In the genomic region with DNA sequence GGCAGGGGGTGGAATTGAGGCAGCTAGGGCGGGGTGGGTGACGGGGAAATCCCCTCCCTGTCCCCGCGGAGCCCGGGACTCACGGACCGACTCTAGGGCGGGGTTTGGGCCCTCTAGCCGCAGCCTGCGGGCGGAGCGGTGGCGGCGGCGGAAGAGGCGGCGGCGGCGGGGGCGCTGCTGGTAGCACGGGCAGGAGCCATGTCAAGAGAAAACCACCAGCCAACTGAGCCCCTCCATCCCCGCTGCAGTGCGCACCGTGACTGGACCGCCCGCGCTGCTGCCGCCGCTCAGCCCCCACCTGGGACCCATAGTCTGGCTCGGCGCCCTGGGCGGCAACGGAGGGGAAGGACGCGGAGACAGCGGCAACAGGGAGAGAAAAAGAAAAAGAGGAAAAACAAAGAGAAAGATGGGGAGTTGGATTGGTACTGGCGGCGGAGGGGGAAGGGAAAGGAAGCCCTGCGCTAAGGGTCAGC, we compare ENCODE assay signal across 1 cellular context.
TF ChIP-seq lines count a peak whose summit lies in the region.

No MANE protein-coding gene starts in this region.

TF ChIP-seq in HepG2, 621 proteins besides CTCF, POLR2A, EP300 and RAD21 (continued from another document and continues in another):
- TF ChIP-seq, protein P1, sequence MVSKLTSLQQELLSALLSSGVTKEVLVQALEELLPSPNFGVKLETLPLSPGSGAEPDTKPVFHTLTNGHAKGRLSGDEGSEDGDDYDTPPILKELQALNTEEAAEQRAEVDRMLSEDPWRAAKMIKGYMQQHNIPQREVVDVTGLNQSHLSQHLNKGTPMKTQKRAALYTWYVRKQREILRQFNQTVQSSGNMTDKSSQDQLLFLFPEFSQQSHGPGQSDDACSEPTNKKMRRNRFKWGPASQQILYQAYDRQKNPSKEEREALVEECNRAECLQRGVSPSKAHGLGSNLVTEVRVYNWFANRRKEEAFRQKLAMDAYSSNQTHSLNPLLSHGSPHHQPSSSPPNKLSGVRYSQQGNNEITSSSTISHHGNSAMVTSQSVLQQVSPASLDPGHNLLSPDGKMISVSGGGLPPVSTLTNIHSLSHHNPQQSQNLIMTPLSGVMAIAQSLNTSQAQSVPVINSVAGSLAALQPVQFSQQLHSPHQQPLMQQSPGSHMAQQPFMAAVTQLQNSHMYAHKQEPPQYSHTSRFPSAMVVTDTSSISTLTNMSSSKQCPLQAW (CRISPR knock-in tag; IDR thresholded peaks at IDR 0.05), result no peak
- no peak for TF ChIP-seq KLF9 (CRISPR knock-in tag; IDR thresholded peaks at IDR 0.05; ENCODE audit: low read depth)
- no peak for TF ChIP-seq ZNF772 (CRISPR knock-in tag; IDR thresholded peaks at IDR 0.05)
- TF ChIP-seq REL (CRISPR knock-in tag; conservative IDR thresholded peaks at IDR 0.05), result peak; percentile 86; the same call in 1 of the 2 replicates
- no peak for TF ChIP-seq ZNF720 (CRISPR knock-in tag; IDR thresholded peaks at IDR 0.05)
- TF ChIP-seq ZNF616 (CRISPR knock-in tag; IDR thresholded peaks at IDR 0.05; ENCODE audit: low read depth), result 0 out of 2 replicates have a peak, but pooled peaks have one; percentile 57
- TF ChIP-seq KAT2B (IDR thresholded peaks at IDR 0.05; ENCODE audit: borderline replicate concordance, low read depth, low read length), result no peak
- TF ChIP-seq, protein P2, sequence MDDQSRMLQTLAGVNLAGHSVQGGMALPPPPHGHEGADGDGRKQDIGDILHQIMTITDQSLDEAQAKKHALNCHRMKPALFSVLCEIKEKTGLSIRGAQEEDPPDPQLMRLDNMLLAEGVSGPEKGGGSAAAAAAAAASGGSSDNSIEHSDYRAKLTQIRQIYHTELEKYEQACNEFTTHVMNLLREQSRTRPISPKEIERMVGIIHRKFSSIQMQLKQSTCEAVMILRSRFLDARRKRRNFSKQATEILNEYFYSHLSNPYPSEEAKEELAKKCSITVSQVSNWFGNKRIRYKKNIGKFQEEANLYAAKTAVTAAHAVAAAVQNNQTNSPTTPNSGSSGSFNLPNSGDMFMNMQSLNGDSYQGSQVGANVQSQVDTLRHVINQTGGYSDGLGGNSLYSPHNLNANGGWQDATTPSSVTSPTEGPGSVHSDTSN (CRISPR knock-in tag; IDR thresholded peaks at IDR 0.05; ENCODE audit: borderline replicate concordance), result no peak
- no peak for TF ChIP-seq ZNF337 (CRISPR knock-in tag; IDR thresholded peaks at IDR 0.05; ENCODE audit: borderline replicate concordance, low read depth)
- TF ChIP-seq, protein P3, sequence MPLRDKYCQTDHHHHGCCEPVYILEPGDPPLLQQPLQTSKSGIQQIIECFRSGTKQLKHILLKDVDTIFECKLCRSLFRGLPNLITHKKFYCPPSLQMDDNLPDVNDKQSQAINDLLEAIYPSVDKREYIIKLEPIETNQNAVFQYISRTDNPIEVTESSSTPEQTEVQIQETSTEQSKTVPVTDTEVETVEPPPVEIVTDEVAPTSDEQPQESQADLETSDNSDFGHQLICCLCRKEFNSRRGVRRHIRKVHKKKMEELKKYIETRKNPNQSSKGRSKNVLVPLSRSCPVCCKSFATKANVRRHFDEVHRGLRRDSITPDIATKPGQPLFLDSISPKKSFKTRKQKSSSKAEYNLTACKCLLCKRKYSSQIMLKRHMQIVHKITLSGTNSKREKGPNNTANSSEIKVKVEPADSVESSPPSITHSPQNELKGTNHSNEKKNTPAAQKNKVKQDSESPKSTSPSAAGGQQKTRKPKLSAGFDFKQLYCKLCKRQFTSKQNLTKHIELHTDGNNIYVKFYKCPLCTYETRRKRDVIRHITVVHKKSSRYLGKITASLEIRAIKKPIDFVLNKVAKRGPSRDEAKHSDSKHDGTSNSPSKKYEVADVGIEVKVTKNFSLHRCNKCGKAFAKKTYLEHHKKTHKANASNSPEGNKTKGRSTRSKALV (CRISPR knock-in tag; IDR thresholded peaks at IDR 0.05), result no peak
- no peak; the same call in 1 of the 2 replicates for TF ChIP-seq KAT7 (CRISPR knock-in tag; IDR thresholded peaks at IDR 0.05; ENCODE audit: borderline replicate concordance)
- no peak for TF ChIP-seq HCFC1 (IDR thresholded peaks at IDR 0.05; ENCODE audit: low read depth, low read length)
- no peak for TF ChIP-seq XRCC5 (optimal IDR thresholded peaks at IDR 0.05; ENCODE audit: low read length)
- TF ChIP-seq, protein P4, sequence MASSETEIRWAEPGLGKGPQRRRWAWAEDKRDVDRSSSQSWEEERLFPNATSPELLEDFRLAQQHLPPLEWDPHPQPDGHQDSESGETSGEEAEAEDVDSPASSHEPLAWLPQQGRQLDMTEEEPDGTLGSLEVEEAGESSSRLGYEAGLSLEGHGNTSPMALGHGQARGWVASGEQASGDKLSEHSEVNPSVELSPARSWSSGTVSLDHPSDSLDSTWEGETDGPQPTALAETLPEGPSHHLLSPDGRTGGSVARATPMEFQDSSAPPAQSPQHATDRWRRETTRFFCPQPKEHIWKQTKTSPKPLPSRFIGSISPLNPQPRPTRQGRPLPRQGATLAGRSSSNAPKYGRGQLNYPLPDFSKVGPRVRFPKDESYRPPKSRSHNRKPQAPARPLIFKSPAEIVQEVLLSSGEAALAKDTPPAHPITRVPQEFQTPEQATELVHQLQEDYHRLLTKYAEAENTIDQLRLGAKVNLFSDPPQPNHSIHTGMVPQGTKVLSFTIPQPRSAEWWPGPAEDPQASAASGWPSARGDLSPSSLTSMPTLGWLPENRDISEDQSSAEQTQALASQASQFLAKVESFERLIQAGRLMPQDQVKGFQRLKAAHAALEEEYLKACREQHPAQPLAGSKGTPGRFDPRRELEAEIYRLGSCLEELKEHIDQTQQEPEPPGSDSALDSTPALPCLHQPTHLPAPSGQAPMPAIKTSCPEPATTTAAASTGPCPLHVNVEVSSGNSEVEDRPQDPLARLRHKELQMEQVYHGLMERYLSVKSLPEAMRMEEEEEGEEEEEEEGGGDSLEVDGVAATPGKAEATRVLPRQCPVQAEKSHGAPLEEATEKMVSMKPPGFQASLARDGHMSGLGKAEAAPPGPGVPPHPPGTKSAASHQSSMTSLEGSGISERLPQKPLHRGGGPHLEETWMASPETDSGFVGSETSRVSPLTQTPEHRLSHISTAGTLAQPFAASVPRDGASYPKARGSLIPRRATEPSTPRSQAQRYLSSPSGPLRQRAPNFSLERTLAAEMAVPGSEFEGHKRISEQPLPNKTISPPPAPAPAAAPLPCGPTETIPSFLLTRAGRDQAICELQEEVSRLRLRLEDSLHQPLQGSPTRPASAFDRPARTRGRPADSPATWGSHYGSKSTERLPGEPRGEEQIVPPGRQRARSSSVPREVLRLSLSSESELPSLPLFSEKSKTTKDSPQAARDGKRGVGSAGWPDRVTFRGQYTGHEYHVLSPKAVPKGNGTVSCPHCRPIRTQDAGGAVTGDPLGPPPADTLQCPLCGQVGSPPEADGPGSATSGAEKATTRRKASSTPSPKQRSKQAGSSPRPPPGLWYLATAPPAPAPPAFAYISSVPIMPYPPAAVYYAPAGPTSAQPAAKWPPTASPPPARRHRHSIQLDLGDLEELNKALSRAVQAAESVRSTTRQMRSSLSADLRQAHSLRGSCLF (CRISPR knock-in tag; IDR thresholded peaks at IDR 0.05; ENCODE audit: borderline replicate concordance), result no peak
- TF ChIP-seq, protein P5, sequence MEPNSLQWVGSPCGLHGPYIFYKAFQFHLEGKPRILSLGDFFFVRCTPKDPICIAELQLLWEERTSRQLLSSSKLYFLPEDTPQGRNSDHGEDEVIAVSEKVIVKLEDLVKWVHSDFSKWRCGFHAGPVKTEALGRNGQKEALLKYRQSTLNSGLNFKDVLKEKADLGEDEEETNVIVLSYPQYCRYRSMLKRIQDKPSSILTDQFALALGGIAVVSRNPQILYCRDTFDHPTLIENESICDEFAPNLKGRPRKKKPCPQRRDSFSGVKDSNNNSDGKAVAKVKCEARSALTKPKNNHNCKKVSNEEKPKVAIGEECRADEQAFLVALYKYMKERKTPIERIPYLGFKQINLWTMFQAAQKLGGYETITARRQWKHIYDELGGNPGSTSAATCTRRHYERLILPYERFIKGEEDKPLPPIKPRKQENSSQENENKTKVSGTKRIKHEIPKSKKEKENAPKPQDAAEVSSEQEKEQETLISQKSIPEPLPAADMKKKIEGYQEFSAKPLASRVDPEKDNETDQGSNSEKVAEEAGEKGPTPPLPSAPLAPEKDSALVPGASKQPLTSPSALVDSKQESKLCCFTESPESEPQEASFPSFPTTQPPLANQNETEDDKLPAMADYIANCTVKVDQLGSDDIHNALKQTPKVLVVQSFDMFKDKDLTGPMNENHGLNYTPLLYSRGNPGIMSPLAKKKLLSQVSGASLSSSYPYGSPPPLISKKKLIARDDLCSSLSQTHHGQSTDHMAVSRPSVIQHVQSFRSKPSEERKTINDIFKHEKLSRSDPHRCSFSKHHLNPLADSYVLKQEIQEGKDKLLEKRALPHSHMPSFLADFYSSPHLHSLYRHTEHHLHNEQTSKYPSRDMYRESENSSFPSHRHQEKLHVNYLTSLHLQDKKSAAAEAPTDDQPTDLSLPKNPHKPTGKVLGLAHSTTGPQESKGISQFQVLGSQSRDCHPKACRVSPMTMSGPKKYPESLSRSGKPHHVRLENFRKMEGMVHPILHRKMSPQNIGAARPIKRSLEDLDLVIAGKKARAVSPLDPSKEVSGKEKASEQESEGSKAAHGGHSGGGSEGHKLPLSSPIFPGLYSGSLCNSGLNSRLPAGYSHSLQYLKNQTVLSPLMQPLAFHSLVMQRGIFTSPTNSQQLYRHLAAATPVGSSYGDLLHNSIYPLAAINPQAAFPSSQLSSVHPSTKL (CRISPR knock-in tag; IDR thresholded peaks at IDR 0.05), result no peak
- no peak for TF ChIP-seq MAFF (IDR thresholded peaks at IDR 0.05; ENCODE audit: low read depth, low read length)
- TF ChIP-seq JUNB (CRISPR knock-in tag; IDR thresholded peaks at IDR 0.05; ENCODE audit: borderline replicate concordance), result no peak
- 0 out of 2 replicates have a peak, but pooled peaks have one; percentile 25 for TF ChIP-seq HOXD1 (CRISPR knock-in tag; IDR thresholded peaks at IDR 0.05)
- TF ChIP-seq, protein P6, sequence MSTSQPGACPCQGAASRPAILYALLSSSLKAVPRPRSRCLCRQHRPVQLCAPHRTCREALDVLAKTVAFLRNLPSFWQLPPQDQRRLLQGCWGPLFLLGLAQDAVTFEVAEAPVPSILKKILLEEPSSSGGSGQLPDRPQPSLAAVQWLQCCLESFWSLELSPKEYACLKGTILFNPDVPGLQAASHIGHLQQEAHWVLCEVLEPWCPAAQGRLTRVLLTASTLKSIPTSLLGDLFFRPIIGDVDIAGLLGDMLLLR (CRISPR knock-in tag; IDR thresholded peaks at IDR 0.05), result no peak
- TF ChIP-seq TBX2 (CRISPR knock-in tag; IDR thresholded peaks at IDR 0.05; ENCODE audit: borderline replicate concordance), result no peak
- no peak for TF ChIP-seq ZNF30 (CRISPR knock-in tag; IDR thresholded peaks at IDR 0.05)
- TF ChIP-seq SRY (CRISPR knock-in tag; IDR thresholded peaks at IDR 0.05), result peak; percentile 84; the same call in 1 of the 2 replicates
- TF ChIP-seq NCOA2 (CRISPR knock-in tag; IDR thresholded peaks at IDR 0.05), result no peak
- 0 out of 2 replicates have a peak, but pooled peaks have one; percentile 10 for TF ChIP-seq POLR2AphosphoS2 (IDR thresholded peaks at IDR 0.05; ENCODE audit: low read depth, low read length)
- no peak for TF ChIP-seq SMYD3 (CRISPR knock-in tag; IDR thresholded peaks at IDR 0.05)
- TF ChIP-seq, protein P7, sequence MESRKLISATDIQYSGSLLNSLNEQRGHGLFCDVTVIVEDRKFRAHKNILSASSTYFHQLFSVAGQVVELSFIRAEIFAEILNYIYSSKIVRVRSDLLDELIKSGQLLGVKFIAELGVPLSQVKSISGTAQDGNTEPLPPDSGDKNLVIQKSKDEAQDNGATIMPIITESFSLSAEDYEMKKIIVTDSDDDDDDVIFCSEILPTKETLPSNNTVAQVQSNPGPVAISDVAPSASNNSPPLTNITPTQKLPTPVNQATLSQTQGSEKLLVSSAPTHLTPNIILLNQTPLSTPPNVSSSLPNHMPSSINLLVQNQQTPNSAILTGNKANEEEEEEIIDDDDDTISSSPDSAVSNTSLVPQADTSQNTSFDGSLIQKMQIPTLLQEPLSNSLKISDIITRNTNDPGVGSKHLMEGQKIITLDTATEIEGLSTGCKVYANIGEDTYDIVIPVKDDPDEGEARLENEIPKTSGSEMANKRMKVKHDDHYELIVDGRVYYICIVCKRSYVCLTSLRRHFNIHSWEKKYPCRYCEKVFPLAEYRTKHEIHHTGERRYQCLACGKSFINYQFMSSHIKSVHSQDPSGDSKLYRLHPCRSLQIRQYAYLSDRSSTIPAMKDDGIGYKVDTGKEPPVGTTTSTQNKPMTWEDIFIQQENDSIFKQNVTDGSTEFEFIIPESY (CRISPR knock-in tag; IDR thresholded peaks at IDR 0.05), result 0 out of 2 replicates have a peak, but pooled peaks have one; percentile 1
- TF ChIP-seq, protein P8, sequence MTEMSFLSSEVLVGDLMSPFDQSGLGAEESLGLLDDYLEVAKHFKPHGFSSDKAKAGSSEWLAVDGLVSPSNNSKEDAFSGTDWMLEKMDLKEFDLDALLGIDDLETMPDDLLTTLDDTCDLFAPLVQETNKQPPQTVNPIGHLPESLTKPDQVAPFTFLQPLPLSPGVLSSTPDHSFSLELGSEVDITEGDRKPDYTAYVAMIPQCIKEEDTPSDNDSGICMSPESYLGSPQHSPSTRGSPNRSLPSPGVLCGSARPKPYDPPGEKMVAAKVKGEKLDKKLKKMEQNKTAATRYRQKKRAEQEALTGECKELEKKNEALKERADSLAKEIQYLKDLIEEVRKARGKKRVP (CRISPR knock-in tag; IDR thresholded peaks at IDR 0.05), result peak in 1 of 2 experiments; percentile 1; a peak in 1 of 4 replicates
- TF ChIP-seq ZNF354B (CRISPR knock-in tag; IDR thresholded peaks at IDR 0.05), result no peak
- no peak for TF ChIP-seq ZNF33B (CRISPR knock-in tag; IDR thresholded peaks at IDR 0.05)
- no peak for TF ChIP-seq HNF4A (CRISPR knock-in tag; IDR thresholded peaks at IDR 0.05)
- TF ChIP-seq ZKSCAN8 (CRISPR knock-in tag; IDR thresholded peaks at IDR 0.05; ENCODE audit: borderline replicate concordance), result no peak
- no peak for TF ChIP-seq KLF6 (CRISPR knock-in tag; IDR thresholded peaks at IDR 0.05)
- no peak for TF ChIP-seq MED8 (CRISPR knock-in tag; IDR thresholded peaks at IDR 0.05; ENCODE audit: insufficient replicate concordance)
- TF ChIP-seq ZNF790 (CRISPR knock-in tag; IDR thresholded peaks at IDR 0.05; ENCODE audit: borderline replicate concordance), result no peak
